ENCODE assay signal across 8 cellular contexts in genomic region chr4:153643406-153644016, GRCh38. TPM values are rescaled to one million over a fixed set of nuclear protein-coding genes. Genes with fewer than 3 reads are reported as not detected.
DNase-seq lines count a peak whose midpoint lies in the region; ATAC-seq and TF ChIP-seq lines count a peak whose summit lies in the region.

No MANE protein-coding gene starts in this region.

- no peaks in the 10 kb centered on the region for H4K20me1 ChIP-seq in neural progenitor cell (ENCODE audit: low read depth)

- H3K9ac ChIP-seq in endodermal cell (ENCODE audit: extremely low read depth, low read length, poor library complexity, severe bottlenecking) (no peak overlapping the region), neural progenitor cell (no peak overlapping the region)

- no peak overlapping the region for H2AFZ ChIP-seq in neural progenitor cell (replicated peaks)

- no peak for DNase-seq in activated T-cell treated with anti-CD3 and anti-CD28 coated beads, Interleukin-2, amount 50 U/mL, for 72 hours
- no peak for DNase-seq in activated T-cell treated with anti-CD3 and anti-CD28 coated beads, Interleukin-2, amount 50 U/mL, for 24 hours
- peak; percentile 77 for DNase-seq in Jurkat, Clone E6-1 (ENCODE audit: low read depth, low spot score)
- DNase-seq in OCI-M1 (lab: John Stamatoyannopoulos, UW), result peak; percentile 85
- DNase-seq in endodermal cell, result no peak
- DNase-seq in neural progenitor cell (ENCODE audit: low spot score), result peak; percentile 11
- DNase-seq in activated CD4-positive, alpha-beta T cell treated with anti-CD3 and anti-CD28 coated beads for 4 hours, result no peak

- no peak overlapping the region for H3K4me3 ChIP-seq in Jurkat, Clone E6-1 (ENCODE audit: low read length)
- no peak overlapping the region for H3K4me3 ChIP-seq in endodermal cell (ENCODE audit: low read length)
- H3K4me3 ChIP-seq in neural progenitor cell, result no peak overlapping the region

- H3K27me3 ChIP-seq in endodermal cell (ENCODE audit: control insufficient read depth, insufficient read depth, low read length, poor library complexity, severe bottlenecking), result no peaks in the 10 kb centered on the region
- H3K27me3 ChIP-seq in neural progenitor cell, result no peaks in the 10 kb centered on the region

- ATAC-seq in activated T-cell treated with anti-CD3 and anti-CD28 coated beads, Interleukin-2, amount 50 U/mL, for 72 hours (replicated peaks in 1 of 2), result peak; percentile 64 to 71
- peak; percentile 83 for ATAC-seq in GM21825 (IDR thresholded peaks at IDR 0.05; ENCODE audit: unreplicated experiment)

- no peak overlapping the region for H3K4me2 ChIP-seq in neural progenitor cell

- no peak overlapping the region for H3K27ac ChIP-seq in endodermal cell (ENCODE audit: low read depth, low read length)
- H3K27ac ChIP-seq in neural progenitor cell, result no peak overlapping the region

- peak; percentile 54 for TF ChIP-seq CTCF in endodermal cell (conservative IDR thresholded peaks at IDR 0.05)
- TF ChIP-seq CTCF in neural progenitor cell (IDR thresholded peaks at IDR 0.05), result peak; percentile 48

- no peaks in the 10 kb centered on the region for H3K4me1 ChIP-seq in endodermal cell (ENCODE audit: control insufficient read depth, insufficient read depth, low read length)
- H3K4me1 ChIP-seq in neural progenitor cell, result no peaks in the 10 kb centered on the region

- no peaks in the 10 kb centered on the region for H3F3A ChIP-seq in neural progenitor cell (ENCODE audit: low read depth)

- no peak overlapping the region for H3K27ac Mint-ChIP-seq in activated T-cell treated with anti-CD3 and anti-CD28 coated beads, Interleukin-2, amount 50 U/mL, for 72 hours
- H3K27ac Mint-ChIP-seq in activated T-cell treated with anti-CD3 and anti-CD28 coated beads, Interleukin-2, amount 50 U/mL, for 24 hours, result no peak overlapping the region
- no peak overlapping the region for H3K27ac Mint-ChIP-seq in endodermal cell
- no peak overlapping the region for H3K27ac Mint-ChIP-seq in neural progenitor cell

- H3K9me3 ChIP-seq in endodermal cell (ENCODE audit: control insufficient read depth, low read length), result peaks cover 7% of the 10 kb centered on the region
- H3K9me3 ChIP-seq in neural progenitor cell (ENCODE audit: low read depth), result no peaks in the 10 kb centered on the region

- 92 to 93% methylated on average over 3 to 4 of the region's 4 CpGs for WGBS in endodermal cell (ENCODE audit: insufficient coverage in 1 of 2, insufficient read length in 1 of 2), 2 experiments

- H3K27me3 Mint-ChIP-seq in activated T-cell treated with anti-CD3 and anti-CD28 coated beads, Interleukin-2, amount 50 U/mL, for 72 hours (ENCODE audit: low read depth), result no peaks in the 10 kb centered on the region
- H3K27me3 Mint-ChIP-seq in activated T-cell treated with anti-CD3 and anti-CD28 coated beads, Interleukin-2, amount 50 U/mL, for 24 hours, result no peaks in the 10 kb centered on the region
- H3K27me3 Mint-ChIP-seq in endodermal cell (ENCODE audit: insufficient read depth) (peaks cover 2% of the 10 kb centered on the region), neural progenitor cell (ENCODE audit: insufficient read depth, low read depth) (no peaks in the 10 kb centered on the region)

- H3K79me2 ChIP-seq in neural progenitor cell (ENCODE audit: low read depth), result no peaks in the 10 kb centered on the region

- peaks cover 35% of the 10 kb centered on the region for H3K4me1 Mint-ChIP-seq in activated T-cell treated with anti-CD3 and anti-CD28 coated beads, Interleukin-2, amount 50 U/mL, for 72 hours (ENCODE audit: low read depth)
- peaks cover 24% of the 10 kb centered on the region for H3K4me1 Mint-ChIP-seq in activated T-cell treated with anti-CD3 and anti-CD28 coated beads, Interleukin-2, amount 50 U/mL, for 24 hours (ENCODE audit: low read depth)
- H3K4me1 Mint-ChIP-seq in endodermal cell (no peaks in the 10 kb centered on the region), neural progenitor cell (peaks cover 11% of the 10 kb centered on the region)

- H3K9me3 Mint-ChIP-seq in activated T-cell treated with anti-CD3 and anti-CD28 coated beads, Interleukin-2, amount 50 U/mL, for 72 hours, result peaks cover 0 to 3% of the 10 kb centered on the region in 2 donors
- peaks cover 3% of the 10 kb centered on the region for H3K9me3 Mint-ChIP-seq in activated T-cell treated with anti-CD3 and anti-CD28 coated beads, Interleukin-2, amount 50 U/mL, for 24 hours
- H3K9me3 Mint-ChIP-seq in endodermal cell, result peaks cover 4% of the 10 kb centered on the region
- H3K9me3 Mint-ChIP-seq in neural progenitor cell, result peaks cover 3% of the 10 kb centered on the region

- H3K36me3 ChIP-seq in endodermal cell (ENCODE audit: control insufficient read depth, insufficient read depth, low read length) (no peaks in the 10 kb centered on the region), neural progenitor cell (no peaks in the 10 kb centered on the region)

- H3K36me3 Mint-ChIP-seq in activated T-cell treated with anti-CD3 and anti-CD28 coated beads, Interleukin-2, amount 50 U/mL, for 72 hours (ENCODE audit: insufficient read depth in 2 of 2), result no peaks in the 10 kb centered on the region
- H3K36me3 Mint-ChIP-seq in activated T-cell treated with anti-CD3 and anti-CD28 coated beads, Interleukin-2, amount 50 U/mL, for 24 hours (ENCODE audit: low read depth), result peaks cover under 1% of the 10 kb centered on the region
- H3K36me3 Mint-ChIP-seq in endodermal cell (ENCODE audit: low read depth) (no peaks in the 10 kb centered on the region), neural progenitor cell (peaks cover 4% of the 10 kb centered on the region)

- H3K4me3 Mint-ChIP-seq in activated T-cell treated with anti-CD3 and anti-CD28 coated beads, Interleukin-2, amount 50 U/mL, for 72 hours, result no peak overlapping the region
- no peak overlapping the region for H3K4me3 Mint-ChIP-seq in activated T-cell treated with anti-CD3 and anti-CD28 coated beads, Interleukin-2, amount 50 U/mL, for 24 hours
- H3K4me3 Mint-ChIP-seq in endodermal cell (no peak overlapping the region), neural progenitor cell (no peak overlapping the region)

RNA-seq across cellular contexts. Expression of gene TLR2, which starts 40.6 kb away (rescaled TPM):
- 1 to 10 TPM in 1 of 2 donors, under 1 TPM in 1; 0.70 to 1.4 TPM for total RNA-seq in activated T-cell treated with anti-CD3 and anti-CD28 coated beads, Interleukin-2, amount 50 U/mL, for 72 hours
- not detected for polyA plus RNA-seq in Jurkat, Clone E6-1 (2012; ENCODE audit: insufficient read depth, insufficient read length)
- total RNA-seq in endodermal cell, result under 1 TPM; 0.53 to 0.89 TPM
- polyA plus RNA-seq in endodermal cell (2013, experiment 1 of 2), result 0.14 TPM
- 0.33 TPM for polyA plus RNA-seq in endodermal cell (2013, experiment 2 of 2)
- total RNA-seq in neural progenitor cell (ENCODE audit: low replicate concordance), result 0.22 and 0.34 TPM in 2 replicates

Comparison
In these comparisons a context has a peak if more than half of its experiments do, and no peak if none do; other contexts are left out.
1. DNase-seq: peak in Jurkat, Clone E6-1 (single experiment), OCI-M1 (single experiment) and neural progenitor cell (single experiment); none in activated T-cell treated with anti-CD3 and anti-CD28 coated beads, Interleukin-2, amount 50 U/mL, for 72 hours (0 of 2), activated T-cell treated with anti-CD3 and anti-CD28 coated beads, Interleukin-2, amount 50 U/mL, for 24 hours (single experiment), endodermal cell (single experiment) and activated CD4-positive, alpha-beta T cell treated with anti-CD3 and anti-CD28 coated beads for 4 hours (0 of 2).